9 cellular contexts compared by ENCODE assay signal in the genomic region with DNA sequence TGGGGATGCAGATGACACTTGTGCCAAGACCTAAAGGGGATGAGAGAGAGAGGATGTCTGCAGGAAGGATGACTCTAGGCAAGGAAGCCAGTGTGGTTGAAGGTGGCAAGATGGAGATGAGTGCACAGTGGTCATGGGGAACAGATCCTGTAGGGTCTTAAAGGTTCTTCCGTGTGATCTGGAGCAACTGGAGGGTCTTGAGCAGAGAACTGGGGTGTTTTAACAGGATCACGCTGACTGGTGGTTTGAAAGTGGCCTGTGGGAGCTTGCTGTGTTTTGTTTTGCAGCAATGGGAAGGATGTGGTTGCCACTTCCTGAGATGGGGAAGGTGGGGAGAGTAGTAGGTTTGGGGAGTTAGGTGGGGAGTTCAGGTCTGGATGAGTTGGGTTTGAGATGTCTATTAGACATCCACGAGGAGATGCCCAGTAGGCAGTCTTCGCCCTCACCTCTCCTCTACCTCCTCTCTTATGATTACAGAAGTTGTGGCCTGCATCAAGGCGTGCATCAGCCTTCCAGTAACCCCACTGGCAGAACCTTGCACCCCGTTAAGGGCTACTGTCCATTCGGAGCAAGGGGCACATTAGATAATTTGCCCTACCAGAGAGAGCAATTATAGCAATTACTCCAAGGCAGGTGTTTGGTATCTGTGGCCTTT. TPM values are rescaled to one million over a fixed set of nuclear protein-coding genes. Genes with fewer than 3 reads are reported as not detected.
A peak's percentile ranks its signal among the peaks of the same experiment; 100 is the strongest.
DNase-seq lines count a peak whose midpoint lies in the region; ATAC-seq and TF ChIP-seq lines count a peak whose summit lies in the region.
"Had no signal": no experiment of that assay in that cellular context is flagged by ENCODE, and none has a peak within 500 bp of the region (broad histone marks: within the 10 kb centered on the region; RNA-seq: fewer than 3 reads in every experiment).

No MANE protein-coding gene starts in this region.

- TF ChIP-seq CTCF in heart left ventricle (IDR thresholded peaks at IDR 0.05), result no peak
- no peak for TF ChIP-seq CTCF in ascending aorta (IDR thresholded peaks at IDR 0.05)

- H3K36me3 ChIP-seq in heart left ventricle, result peaks cover 0 to 12% (median 9%) of the 10 kb centered on the region in 9 donors
- H3K36me3 ChIP-seq in ascending aorta, result peaks cover 5 to 9% of the 10 kb centered on the region in 2 donors
- peaks cover 13% of the 10 kb centered on the region for H3K36me3 ChIP-seq in mesodermal cell (ENCODE audit: control insufficient read depth, insufficient read depth, low read length)
- H3K36me3 ChIP-seq in urinary bladder (ENCODE audit: insufficient read depth), result no peaks in the 10 kb centered on the region

- TF ChIP-seq POLR2A in heart left ventricle (IDR thresholded peaks at IDR 0.05), result no peak

- H3K4me1 ChIP-seq in heart left ventricle, result peaks cover 0 to 49% (median 19%) of the 10 kb centered on the region in 12 donors
- peaks cover 0 to 15% of the 10 kb centered on the region in 2 donors for H3K4me1 ChIP-seq in ascending aorta
- peaks cover 8% of the 10 kb centered on the region for H3K4me1 ChIP-seq in mesodermal cell (ENCODE audit: control insufficient read depth, insufficient read depth, low read length, poor library complexity, severe bottlenecking)
- peaks cover 3% of the 10 kb centered on the region for H3K4me1 ChIP-seq in urinary bladder (ENCODE audit: insufficient read depth)

- peak overlapping the region in 10 of 12 donors; percentile 47 to 95 (median 85) for H3K4me3 ChIP-seq in heart left ventricle
- H3K4me3 ChIP-seq in ascending aorta, result peak overlapping the region; percentile 68 to 72
- H3K4me3 ChIP-seq in mesodermal cell (ENCODE audit: extremely low read depth, insufficient read depth, low read length, poor library complexity, severe bottlenecking), result peak overlapping the region; percentile 68
- peak overlapping the region; percentile 75 for H3K4me3 ChIP-seq in urinary bladder (ENCODE audit: low read depth, low read length)

- H3K9me3 ChIP-seq in heart left ventricle, result no peaks in the 10 kb centered on the region
- no peaks in the 10 kb centered on the region for H3K9me3 ChIP-seq in ascending aorta
- H3K9me3 ChIP-seq in mesodermal cell (ENCODE audit: control insufficient read depth, low read length), result no peaks in the 10 kb centered on the region

- H3K27me3 ChIP-seq in heart left ventricle (no peaks in the 10 kb centered on the region), ascending aorta (no peaks in the 10 kb centered on the region)

- intact Hi-C loops in heart left ventricle (cut with DNase I), result loop anchor here in 7 of 10 donors (5.0 to 10.0 kb wide), 10 partner anchors 50 to 128 kb away; a partner anchor contains a TSS
- intact Hi-C loops in cardiac septum (cut with DNase I), result loop anchor here (5.0 to 10.0 kb wide), 4 partner anchors 53 to 190 kb away; a partner anchor contains a TSS
- intact Hi-C loops in ascending aorta (cut with DNase I), result loop anchor here (5.0 kb wide), 1 partner anchor 202 kb away; no protein-coding TSS in a partner anchor

- DNase-seq in heart left ventricle (no peak), cardiac septum (ENCODE audit: low spot score) (no peak), ascending aorta (ENCODE audit: low spot score in 2 of 2) (no peak), SK-N-DZ (ENCODE audit: low spot score) (no peak)
- DNase-seq: cerebellar nuclear complex had no signal

- H3K27ac ChIP-seq in heart left ventricle, result peak overlapping the region in 7 of 12 donors; percentile 80 to 97 (median 92)
- H3K27ac ChIP-seq in ascending aorta, result peak overlapping the region; percentile 79 to 87
- no peak overlapping the region for H3K27ac ChIP-seq in mesodermal cell (ENCODE audit: low read depth, low read length, severe bottlenecking)
- no peak overlapping the region for H3K27ac ChIP-seq in urinary bladder (ENCODE audit: low read depth)

- whole genome bisulfite sequencing in heart left ventricle, 4 donors, result 81 to 96% (median 92%) methylated on average over 7 of the region's 7 CpGs
- 89 to 96% methylated on average over 6 to 7 of the region's 7 CpGs for WGBS in mesodermal cell (ENCODE audit: insufficient coverage in 2 of 2), 2 experiments
- 88% methylated on average over 7 of the region's 7 CpGs for WGBS in urinary bladder

- no peak for ATAC-seq in heart left ventricle
- ATAC-seq in GM18498 (IDR thresholded peaks at IDR 0.05; ENCODE audit: unreplicated experiment), result no peak
- no peak for ATAC-seq in HG02938 (IDR thresholded peaks at IDR 0.05; ENCODE audit: unreplicated experiment)

RNA-seq across cellular contexts. Expression of a gene that starts 1.4 kb away (rescaled TPM):
- total RNA-seq in heart left ventricle, result 10 to 100 TPM; 16.8 to 48.6 (median 25.5) TPM
- polyA plus RNA-seq in heart left ventricle, result 10 to 100 TPM; 35.0 to 50.8 TPM
- 37.6 TPM for total RNA-seq in cardiac septum
- total RNA-seq in ascending aorta, result 19.9 TPM
- 2.2 TPM for polyA plus RNA-seq in mesodermal cell (2013, experiment 1 of 2)
- polyA plus RNA-seq in mesodermal cell (2013, experiment 2 of 2), result 3.7 TPM
- 9.1 TPM for total RNA-seq in urinary bladder
- polyA plus RNA-seq in urinary bladder, result 22.5 TPM
- polyA plus RNA-seq in SK-N-DZ (2014; cell fraction: cytosol; rRNA removed), result not detected in 2 replicates
- not detected in 2 replicates for polyA plus RNA-seq in SK-N-DZ (2014; cell fraction: nucleus; rRNA removed)

RNA-seq across cellular contexts. Expression of a gene that starts 53.6 kb away (rescaled TPM):
- 1 to 10 TPM in 8 of 9 donors, under 1 TPM in 1; 0.48 to 4.9 (median 2.5) TPM for total RNA-seq in heart left ventricle
- 1 to 10 TPM in 1 of 2 donors, under 1 TPM in 1; 0.36 to 3.2 TPM for polyA plus RNA-seq in heart left ventricle
- 2.9 TPM for total RNA-seq in cardiac septum
- total RNA-seq in ascending aorta, result not detected
- polyA plus RNA-seq in mesodermal cell (2013, experiment 1 of 2), result 1.7 TPM
- 1.0 TPM for polyA plus RNA-seq in mesodermal cell (2013, experiment 2 of 2)
- total RNA-seq in urinary bladder, result 4.0 TPM
- 1.7 TPM for polyA plus RNA-seq in urinary bladder
- 0.43 TPM in 1 of 2 replicates, not detected in the other for polyA plus RNA-seq in SK-N-DZ (2014; cell fraction: cytosol; rRNA removed)
- polyA plus RNA-seq in SK-N-DZ (2014; cell fraction: nucleus; rRNA removed), result 0.02 and 0.49 TPM in 2 replicates

Comparison
In these comparisons a context has a peak if more than half of its experiments do, and no peak if none do; other contexts are left out.
1. H3K27ac ChIP-seq: peak in heart left ventricle (7 of 12) and ascending aorta (2 of 2); none in mesodermal cell (single experiment) and urinary bladder (single experiment).
2. Peak in every context shown above with its lines, with median percentiles within 50 percentile points of each other: H3K4me3 ChIP-seq.